ENCODE assay signal across 8 cellular contexts in genomic region chr4:54657556-54658313, GRCh38. TPM values are rescaled to one million over a fixed set of nuclear protein-coding genes. Genes with fewer than 3 reads are reported as not detected.
A peak's percentile ranks its signal among the peaks of the same experiment; 100 is the strongest.
DNase-seq lines count a peak whose midpoint lies in the region; ATAC-seq and TF ChIP-seq lines count a peak whose summit lies in the region.

KIT (plus strand) TSS chr4:54657957; CDS start chr4:54658015, 58 bp downstream.

- POLR2A ChIA-PET in OCI-LY7 (lab: Charles Lee), result no interaction called here

- H3K27me3 ChIP-seq in GM23338 (ENCODE audit: insufficient read depth) (peaks cover 46% of the 10 kb centered on the region), trophoblast cell (ENCODE audit: insufficient read depth, low read length) (peaks cover 16% of the 10 kb centered on the region)

- TF ChIP-seq CTCF in AG10803 (conservative IDR thresholded peaks at IDR 0.05; ENCODE audit: low read length), result no peak
- TF ChIP-seq CTCF in GM23338 (conservative IDR thresholded peaks at IDR 0.05; ENCODE audit: low read depth in 2 of 2), result no peak
- TF ChIP-seq CTCF in OCI-LY7 (conservative IDR thresholded peaks at IDR 0.05; ENCODE audit: low read length), result no peak

- peak within 1 kb of the TSS; percentile 68 for H3K27ac Mint-ChIP-seq in GM23338
- H3K27ac Mint-ChIP-seq in activated naive CD8-positive, alpha-beta T cell treated with anti-CD3 and anti-CD28 coated beads for 36 hours, result no peak within 1 kb of the TSS

- H3K9me3 Mint-ChIP-seq in GM23338, result no peaks in the 10 kb centered on the region
- H3K9me3 Mint-ChIP-seq in activated naive CD8-positive, alpha-beta T cell treated with anti-CD3 and anti-CD28 coated beads for 36 hours, result no peaks in the 10 kb centered on the region

- no peak within 1 kb of the TSS for H2AK5ac ChIP-seq in trophoblast cell (ENCODE audit: low read length)

- CTCF ChIA-PET in OCI-LY7 (lab: Charles Lee; ENCODE audit: unreplicated experiment), result no interaction called here

- H3K36me3 Mint-ChIP-seq in GM23338 (ENCODE audit: low read depth), result no peaks in the 10 kb centered on the region; the same call in 2 of the 3 replicates
- H3K36me3 Mint-ChIP-seq in activated naive CD8-positive, alpha-beta T cell treated with anti-CD3 and anti-CD28 coated beads for 36 hours, result no peaks in the 10 kb centered on the region

- no peak within 1 kb of the TSS for H3K14ac ChIP-seq in trophoblast cell (ENCODE audit: low read length)

- peaks cover 49% of the 10 kb centered on the region for H3K27me3 Mint-ChIP-seq in GM23338 (ENCODE audit: insufficient read depth, low read depth, poor library complexity)
- peaks cover 69% of the 10 kb centered on the region for H3K27me3 Mint-ChIP-seq in activated naive CD8-positive, alpha-beta T cell treated with anti-CD3 and anti-CD28 coated beads for 36 hours

- H3K18ac ChIP-seq in trophoblast cell (ENCODE audit: low read length), result no peak within 1 kb of the TSS

- BruUV-seq in OCI-LY7 (replicated peaks; lab: Mats Ljungman, UMichigan), result no TSS peak

- no peaks in the 10 kb centered on the region for H3K79me1 ChIP-seq in trophoblast cell (ENCODE audit: low read length)

- no peak within 1 kb of the TSS for H2BK12ac ChIP-seq in trophoblast cell (ENCODE audit: low read length)

- H2BK5ac ChIP-seq in trophoblast cell (ENCODE audit: low read depth, low read length, poor library complexity), result no peak within 1 kb of the TSS

- no peak within 1 kb of the TSS for H3K23ac ChIP-seq in trophoblast cell (ENCODE audit: low read length)

- H3K9me2 ChIP-seq in GM23338 (ENCODE audit: insufficient read depth) (no peaks in the 10 kb centered on the region), OCI-LY7 (ENCODE audit: insufficient read depth, low read length) (no peaks in the 10 kb centered on the region)

- 0 out of 2 replicates have a peak, but pooled peaks cover 2% of the 10 kb centered on the region for H3F3A ChIP-seq in GM23338 (replicated peaks; ENCODE audit: low read depth)

- H2BK120ac ChIP-seq in trophoblast cell (ENCODE audit: insufficient read depth, low read length, poor library complexity), result no peak within 1 kb of the TSS

- H2AFZ ChIP-seq in GM23338, result peak within 1 kb of the TSS; percentile 93
- H2AFZ ChIP-seq in trophoblast cell (ENCODE audit: insufficient read depth, low read length, poor library complexity), result peak within 1 kb of the TSS; percentile 42
- H2AFZ ChIP-seq in OCI-LY7 (ENCODE audit: low read length), result no peak within 1 kb of the TSS

- H3K4me1 Mint-ChIP-seq in GM23338, result peaks cover 26% of the 10 kb centered on the region
- peaks cover 11% of the 10 kb centered on the region for H3K4me1 Mint-ChIP-seq in activated naive CD8-positive, alpha-beta T cell treated with anti-CD3 and anti-CD28 coated beads for 36 hours

- H4K12ac ChIP-seq in trophoblast cell (ENCODE audit: low read depth, low read length), result no peak within 1 kb of the TSS

- H3K4ac ChIP-seq in trophoblast cell (ENCODE audit: low read depth, low read length), result no peak within 1 kb of the TSS

- intact Hi-C loops in left cardiac atrium (cut with DNase I), result no loop called here
- intact Hi-C loops in OCI-LY7 (cut with micrococcal nuclease; ENCODE audit: unreplicated experiment), result no loop called here

- H4K91ac ChIP-seq in trophoblast cell (ENCODE audit: low read depth, low read length), result no peak within 1 kb of the TSS

- DNase-seq in AG10803 (ENCODE audit: low read depth) (peak; percentile 18), GM23338 (ENCODE audit: low spot score) (peak; percentile 93), NCI-H82 (lab: John Stamatoyannopoulos, UW) (peak; percentile 78), left cardiac atrium (peak; percentile 60), trophoblast cell (peak in 1 of 2 donors; percentile 33), OCI-LY7 (ENCODE audit: low spot score) (no peak)
- DNase-seq in activated naive CD8-positive, alpha-beta T cell treated with anti-CD3 and anti-CD28 coated beads for 36 hours, result peak; percentile 15

- no peak within 1 kb of the TSS for H4K8ac ChIP-seq in trophoblast cell (ENCODE audit: low read depth, low read length)

- WGBS in trophoblast cell (ENCODE audit: extremely low coverage, insufficient coverage, insufficient read length), result no CpG with 5 or more reads among the region's 78 CpGs

- H3K4me2 ChIP-seq in GM23338, result peak within 1 kb of the TSS; percentile 100
- peak within 1 kb of the TSS; percentile 88 for H3K4me2 ChIP-seq in trophoblast cell (ENCODE audit: low read length)
- H3K4me2 ChIP-seq in OCI-LY7 (ENCODE audit: low read length), result no peak within 1 kb of the TSS

- H3K4me1 ChIP-seq in GM23338 (ENCODE audit: insufficient read depth) (peaks cover 24% of the 10 kb centered on the region), trophoblast cell (ENCODE audit: control insufficient read depth in 1 of 2, insufficient read depth in 2 of 2, low read length in 2 of 2) (peaks cover 8 to 17% of the 10 kb centered on the region in 2 experiments), OCI-LY7 (ENCODE audit: insufficient read depth, low read length, poor library complexity, severe bottlenecking) (no peaks in the 10 kb centered on the region)

- H3K27ac ChIP-seq in GM23338 (ENCODE audit: low read depth) (peak within 1 kb of the TSS; percentile 83), trophoblast cell (ENCODE audit: low read depth, low read length) (no peak within 1 kb of the TSS), OCI-LY7 (ENCODE audit: low read depth, low read length, poor library complexity, severe bottlenecking) (no peak within 1 kb of the TSS)

- peak within 1 kb of the TSS; percentile 70 for H3K4me3 ChIP-seq in AG10803 (ENCODE audit: low read length)
- H3K4me3 ChIP-seq in GM23338, result peak within 1 kb of the TSS; percentile 96
- H3K4me3 ChIP-seq in trophoblast cell (ENCODE audit: low read depth, low read length), result peak within 1 kb of the TSS; percentile 63
- H3K4me3 ChIP-seq in OCI-LY7 (ENCODE audit: low read depth, low read length, poor library complexity, severe bottlenecking), result no peak within 1 kb of the TSS

- ATAC-seq in GM23338 (peak; percentile 79), left cardiac atrium (peak; percentile 77 to 79), HG02885 (IDR thresholded peaks at IDR 0.05; ENCODE audit: poor library complexity, unreplicated experiment) (no peak)

- H3K4me3 Mint-ChIP-seq in GM23338, result peak within 1 kb of the TSS; percentile 86
- H3K4me3 Mint-ChIP-seq in activated naive CD8-positive, alpha-beta T cell treated with anti-CD3 and anti-CD28 coated beads for 36 hours, result peak within 1 kb of the TSS; percentile 59

- H3K79me2 ChIP-seq in GM23338 (replicated peaks; ENCODE audit: insufficient read depth) (peaks cover 34% of the 10 kb centered on the region), trophoblast cell (ENCODE audit: control insufficient read depth, insufficient read depth, low read length, poor library complexity) (no peaks in the 10 kb centered on the region), OCI-LY7 (ENCODE audit: insufficient read depth, low read depth, low read length) (no peaks in the 10 kb centered on the region)

- H4K20me1 ChIP-seq in GM23338 (replicated peaks; ENCODE audit: insufficient read depth) (peaks cover 30% of the 10 kb centered on the region), OCI-LY7 (ENCODE audit: insufficient read depth, low read length) (no peaks in the 10 kb centered on the region)

- peak within 1 kb of the TSS; percentile 32 for H3K9ac ChIP-seq in trophoblast cell (ENCODE audit: low read length)

- H3K36me3 ChIP-seq in GM23338 (ENCODE audit: insufficient read depth) (no peaks in the 10 kb centered on the region), trophoblast cell (ENCODE audit: control insufficient read depth in 1 of 2, insufficient read depth in 2 of 2, low read length in 2 of 2) (no peaks in the 10 kb centered on the region), OCI-LY7 (ENCODE audit: insufficient read depth, low read length) (no peaks in the 10 kb centered on the region)

- H3K9me3 ChIP-seq in trophoblast cell (ENCODE audit: insufficient read depth, low read depth, low read length) (peaks cover 2% of the 10 kb centered on the region), OCI-LY7 (ENCODE audit: low read length) (no peaks in the 10 kb centered on the region)

TF ChIP-seq in GM23338, 12 proteins besides CTCF, POLR2A, EP300 and RAD21:
- TF ChIP-seq POLR2AphosphoS5 (IDR thresholded peaks at IDR 0.05; ENCODE audit: low read depth) (peak; percentile 72), CREB1 (CRISPR knock-in tag; IDR thresholded peaks at IDR 0.05; ENCODE audit: low read depth) (peak; percentile 37; the same call in 1 of the 2 replicates), EZH2 (IDR thresholded peaks at IDR 0.05; ENCODE audit: low read depth, unreplicated experiment) (no peak)

RNA-seq across cellular contexts. Expression of gene KIT, which starts in this region (rescaled TPM):
- total RNA-seq in GM23338 (2014; rRNA removed; shearing (Covaris generic)), result 26.8 and 28.4 TPM in 2 replicates
- polyA plus RNA-seq in GM23338 (2016; fragmentation: Nextera tagmentation; extraction: Ambion mirVana), result 8.7 and 9.0 TPM in 2 replicates
- under 1 TPM; 0.23 to 0.28 TPM for total RNA-seq in activated naive CD8-positive, alpha-beta T cell treated with anti-CD3 and anti-CD28 coated beads for 36 hours
- 1 to 10 TPM; 2.3 to 3.4 TPM for total RNA-seq in left cardiac atrium
- polyA plus RNA-seq in trophoblast cell (2013), result 1.4 and 2.0 TPM in 2 replicates
- total RNA-seq in OCI-LY7 (2014; rRNA removed; shearing (Covaris generic)), result not detected in 2 replicates
- not detected in 2 replicates for total RNA-seq in OCI-LY7 (2022)

Comparison
In these comparisons a context has a peak if more than half of its experiments do, and no peak if none do; other contexts are left out.
1. Peak in DNase-seq in activated naive CD8-positive, alpha-beta T cell treated with anti-CD3 and anti-CD28 coated beads for 36 hours; RNA of the gene not detected or under 1 TPM.